ENCODE assay signal across 24 cellular contexts in genomic region chr1:234497589-234497988, GRCh38.
"Had no signal": no experiment of that assay in that cellular context is flagged by ENCODE, and none has a peak within 500 bp of the region (broad histone marks: within the 10 kb centered on the region; RNA-seq: fewer than 3 reads in every experiment).

No MANE protein-coding gene starts in this region.

- H3K36me3 ChIP-seq: heart right ventricle, left lung, thoracic aorta, WERI-Rb-1 had no signal

- H3K9me3 Mint-ChIP-seq: endodermal cell, nephron had no signal

- H3K27ac ChIP-seq: foreskin keratinocyte, left lung, WERI-Rb-1 had no signal

- H3K4me3 ChIP-seq: heart right ventricle, left lung, lung, thoracic aorta had no signal

- H3K27me3 ChIP-seq: foreskin keratinocyte, heart right ventricle, left lung had no signal

- DNase-seq: activated CD4-positive, alpha-beta T cell treated with anti-CD3 and anti-CD28 coated beads for 48 hours; activated CD4-positive, alpha-beta T cell treated with anti-CD3 and anti-CD28 coated beads, Interleukin-2, amount 50 U/mL, for 48 hours; activated CD8-positive, alpha-beta memory T cell treated with anti-CD3 and anti-CD28 coated beads for 24 hours; activated gamma-delta T cell treated with Interleukin-2 at 50 U/mL for 16 hours; activated naive CD4-positive, alpha-beta T cell treated with anti-CD3 and anti-CD28 coated beads, Interleukin-2, amount 50 U/mL, for 16 hours; amygdala; caudate nucleus; endodermal cell; foreskin keratinocyte; heart right ventricle; kidney glomerular epithelial cell; left lung; mesendoderm; retina; stimulated activated CD4-positive, alpha-beta T cell treated with anti-CD3 and anti-CD28 coated beads, Interleukin-15, amount 100 ng/mL, for 24 hours; stimulated activated CD4-positive, alpha-beta T cell treated with anti-CD3 and anti-CD28 coated beads, Interleukin-2, amount 100 ng/mL, for 24 hours; stimulated activated naive CD4-positive, alpha-beta T cell; trophoblast cell; WERI-Rb-1 had no signal

- H3K9me3 ChIP-seq: heart right ventricle, left lung, thoracic aorta had no signal

- H3K4me3 Mint-ChIP-seq: endodermal cell, nephron had no signal

- ATAC-seq: activated CD4-positive, CD25-positive, alpha-beta regulatory T cell treated with anti-CD3 and anti-CD28 coated beads, Interleukin-2, amount 50 U/mL, for 24 hours; esophagus mucosa; foreskin keratinocyte; heart right ventricle; left lung had no signal

- H3K27ac Mint-ChIP-seq: endodermal cell had no signal
